In the genomic region with DNA sequence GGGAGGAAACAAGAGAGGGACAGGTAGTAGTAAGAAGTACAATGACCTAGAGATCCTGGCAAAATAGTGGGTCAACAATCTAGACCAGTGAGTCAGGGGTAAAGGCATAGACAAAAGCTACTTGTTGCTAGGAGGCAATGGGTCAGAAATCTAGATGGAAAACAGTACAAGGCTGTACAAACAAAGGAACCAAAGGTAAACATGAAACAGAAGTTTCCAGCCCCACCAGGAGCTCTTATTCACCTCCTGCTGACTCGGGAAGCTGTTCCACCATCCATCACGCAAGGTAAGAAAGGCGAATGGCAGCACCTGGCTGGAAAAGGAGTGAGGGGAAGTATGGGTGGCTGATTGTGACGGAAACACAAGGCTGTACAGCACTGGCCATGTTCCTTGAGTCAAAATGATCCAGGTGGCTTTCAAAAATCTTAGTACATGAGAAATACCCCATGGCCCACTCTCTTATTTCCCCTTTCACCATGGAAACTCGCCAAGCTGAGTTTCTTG, we compare ENCODE assay signal across 10 cellular contexts.
A peak's percentile ranks its signal among the peaks of the same experiment; 100 is the strongest.
DNase-seq lines count a peak whose midpoint lies in the region; ATAC-seq and TF ChIP-seq lines count a peak whose summit lies in the region.
"Had no signal": no experiment of that assay in that cellular context is flagged by ENCODE, and none has a peak within 500 bp of the region (broad histone marks: within the 10 kb centered on the region; RNA-seq: fewer than 3 reads in every experiment).

No MANE protein-coding gene starts in this region.

- H3K27me3 Mint-ChIP-seq in endothelial cell (ENCODE audit: unreplicated experiment): peaks cover 7% of the 10 kb centered on the region

- DNase-seq in EH (ENCODE audit: low read depth): peak; percentile 58
- DNase-seq in NCI-H69 (lab: John Stamatoyannopoulos, UW): peak; percentile 99
- DNase-seq in endothelial cell (ENCODE audit: low spot score): no peak
- peak; percentile 68 for DNase-seq in non-pigmented ciliary epithelial cell (ENCODE audit: low read depth)
- DNase-seq in SW480 (ENCODE audit: low spot score): no peak
- DNase-seq: NCI-H1048, spleen had no signal

- peak overlapping the region; percentile 29 for H3K4me3 Mint-ChIP-seq in endothelial cell (ENCODE audit: unreplicated experiment)

- H3K36me3 Mint-ChIP-seq in endothelial cell (ENCODE audit: low read depth, unreplicated experiment): peaks cover 4% of the 10 kb centered on the region

- no peak for TF ChIP-seq POLR2A in GM18505 (IDR thresholded peaks at IDR 0.05; ENCODE audit: borderline replicate concordance, extremely low read depth, insufficient read depth, insufficient read length)

- peak overlapping the region; percentile 74 for H3K27ac Mint-ChIP-seq in endothelial cell (ENCODE audit: unreplicated experiment)

- H3K4me1 Mint-ChIP-seq in endothelial cell (ENCODE audit: unreplicated experiment): peaks cover 45% of the 10 kb centered on the region

- H3K9me3 Mint-ChIP-seq in endothelial cell (ENCODE audit: unreplicated experiment): no peaks in the 10 kb centered on the region

- no peak for ATAC-seq in HG03135 (IDR thresholded peaks at IDR 0.05; ENCODE audit: unreplicated experiment)
- ATAC-seq in GM18505 (IDR thresholded peaks at IDR 0.05; ENCODE audit: unreplicated experiment): no peak
- no peak for ATAC-seq in GM21717 (IDR thresholded peaks at IDR 0.05; ENCODE audit: unreplicated experiment)

- no peak for TF ChIP-seq CTCF in endothelial cell (IDR thresholded peaks at IDR 0.05; ENCODE audit: unreplicated experiment)

Comparison
In these comparisons a context has a peak if more than half of its experiments do, and no peak if none do; other contexts are left out.
1. DNase-seq: peak in EH (single experiment), NCI-H69 (single experiment) and non-pigmented ciliary epithelial cell (single experiment); none in endothelial cell (single experiment) and SW480 (single experiment).